Comparison of ENCODE assay signal across 18 cellular contexts in the genomic region with DNA sequence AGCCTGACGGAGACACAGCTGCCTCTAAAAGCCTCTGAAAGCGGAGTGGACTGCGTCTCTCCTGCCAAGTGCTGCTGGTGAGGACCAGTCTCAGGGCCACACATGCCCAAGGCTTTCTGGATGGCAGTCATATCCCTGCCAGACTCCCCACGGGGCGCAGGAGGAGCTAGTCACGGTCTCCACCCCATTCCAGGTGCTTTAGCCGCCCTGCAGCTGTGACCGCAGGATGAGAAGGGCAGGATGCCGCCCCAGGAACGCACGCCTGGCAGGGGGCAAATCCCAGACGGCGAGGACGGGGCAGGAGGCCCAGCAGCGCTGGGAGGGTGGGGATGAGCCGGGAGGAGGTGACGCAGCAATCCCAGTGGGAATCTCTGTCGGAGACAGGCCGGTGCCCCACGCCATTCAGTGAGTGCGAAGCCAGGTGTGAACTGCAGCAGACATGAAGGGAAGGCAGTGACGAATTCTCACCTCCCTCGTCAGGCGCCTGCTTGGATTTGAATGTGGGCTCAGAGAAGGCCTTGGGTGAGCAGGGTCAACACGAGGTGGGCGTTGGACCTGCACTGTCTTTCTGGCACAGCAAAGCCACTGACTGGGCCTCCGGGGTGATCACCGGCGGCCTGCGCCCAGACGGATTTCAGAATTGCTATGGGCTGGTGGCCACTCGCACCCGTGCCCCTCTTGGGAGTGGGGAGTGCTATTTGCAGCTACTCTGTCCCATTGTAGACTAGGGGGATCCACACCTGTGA. TPM values are rescaled to one million over a fixed set of nuclear protein-coding genes. Genes with fewer than 3 reads are reported as not detected.
DNase-seq lines count a peak whose midpoint lies in the region; ATAC-seq and TF ChIP-seq lines count a peak whose summit lies in the region.
"Had no signal": no experiment of that assay in that cellular context is flagged by ENCODE, and none has a peak within 500 bp of the region (broad histone marks: within the 10 kb centered on the region; RNA-seq: fewer than 3 reads in every experiment).

No MANE protein-coding gene starts in this region.

- no peaks in the 10 kb centered on the region for H3K4me1 Mint-ChIP-seq in activated CD4-positive, alpha-beta memory T cell treated with anti-CD3 and anti-CD28 coated beads for 36 hours (ENCODE audit: low read depth)
- H3K4me1 Mint-ChIP-seq in activated CD4-positive, alpha-beta memory T cell treated with anti-CD3 and anti-CD28 coated beads, Interleukin-2, amount 10 ng/mL, durations not matched to agents 7 days and 5 days, result peaks cover 2% of the 10 kb centered on the region
- no peaks in the 10 kb centered on the region for H3K4me1 Mint-ChIP-seq in activated naive CD8-positive, alpha-beta T cell treated with anti-CD3 and anti-CD28 coated beads, Interleukin-2, amount 50 U/mL, for 24 hours
- H3K4me1 Mint-ChIP-seq: stimulated activated naive CD8-positive, alpha-beta T cell treated with anti-CD3 and anti-CD28 coated beads, Interleukin-15, amount 100 ng/mL, for 72 hours had no signal

- peak; percentile 3 for DNase-seq in activated CD4-positive, alpha-beta memory T cell treated with anti-CD3 and anti-CD28 coated beads for 36 hours
- DNase-seq in activated CD4-positive, alpha-beta memory T cell treated with anti-CD3 and anti-CD28 coated beads, Interleukin-2, amount 10 ng/mL, durations not matched to agents 7 days and 5 days, result no peak
- peak; percentile 58 for DNase-seq in coronary artery (ENCODE audit: low spot score)
- peak; percentile 68 for DNase-seq in spleen
- no peak for DNase-seq in NCI-H187 (lab: John Stamatoyannopoulos, UW)
- DNase-seq in activated gamma-delta T cell treated with Interleukin-2 at 50 U/mL for 16 hours, result no peak
- DNase-seq in activated naive CD8-positive, alpha-beta T cell treated with anti-CD3 and anti-CD28 coated beads, Interleukin-2, amount 50 U/mL, for 24 hours, result no peak
- DNase-seq: activated naive CD4-positive, alpha-beta T cell treated with anti-CD3 and anti-CD28 coated beads for 36 hours; CD8-positive, alpha-beta T cell; EL; hypothalamus; mucosa of descending colon; stimulated activated CD4-positive, alpha-beta T cell treated with anti-CD3 and anti-CD28 coated beads, Interleukin-1b, Interleukin-23, amount 100 ng/mL, for 48 hours; stimulated activated naive CD8-positive, alpha-beta T cell treated with anti-CD3 and anti-CD28 coated beads, Interleukin-15, amount 100 ng/mL, for 72 hours had no signal

- intact Hi-C loops in activated CD4-positive, alpha-beta memory T cell treated with anti-CD3 and anti-CD28 coated beads for 36 hours (cut with micrococcal nuclease), result no loop called here
- intact Hi-C loops in spleen (cut with DNase I; ENCODE audit: low total_unique reads), result no loop called here

- H3K36me3 ChIP-seq in HEK293 (ENCODE audit: control insufficient read depth in 2 of 2, insufficient read depth in 1 of 2, low read length in 2 of 2) (no peaks in the 10 kb centered on the region), spleen (no peaks in the 10 kb centered on the region)
- H3K36me3 ChIP-seq: vagina had no signal

- 66 to 70% (median 69%) methylated on average over 20 to 33 of the region's 33 CpGs for WGBS in spleen, 5 donors

- H3K27me3 Mint-ChIP-seq in activated CD4-positive, alpha-beta memory T cell treated with anti-CD3 and anti-CD28 coated beads for 36 hours, result peaks cover 2% of the 10 kb centered on the region
- H3K27me3 Mint-ChIP-seq in activated CD4-positive, alpha-beta memory T cell treated with anti-CD3 and anti-CD28 coated beads, Interleukin-2, amount 10 ng/mL, durations not matched to agents 7 days and 5 days, result peaks cover 9% of the 10 kb centered on the region
- peaks cover under 1% of the 10 kb centered on the region for H3K27me3 Mint-ChIP-seq in activated naive CD8-positive, alpha-beta T cell treated with anti-CD3 and anti-CD28 coated beads, Interleukin-2, amount 50 U/mL, for 24 hours
- H3K27me3 Mint-ChIP-seq: stimulated activated naive CD8-positive, alpha-beta T cell treated with anti-CD3 and anti-CD28 coated beads, Interleukin-15, amount 100 ng/mL, for 72 hours had no signal

- CTCF ChIA-PET in activated CD4-positive, alpha-beta memory T cell treated with anti-CD3 and anti-CD28 coated beads for 36 hours (lab: Charles Lee), result no interaction called here
- CTCF ChIA-PET in activated CD4-positive, alpha-beta memory T cell treated with anti-CD3 and anti-CD28 coated beads, Interleukin-2, amount 10 ng/mL, durations not matched to agents 7 days and 5 days (lab: Charles Lee), result no interaction called here
- CTCF ChIA-PET in HEK293 (lab: Yijun Ruan, JAX), result no interaction called here

- ATAC-seq in activated naive CD8-positive, alpha-beta T cell treated with anti-CD3 and anti-CD28 coated beads, Interleukin-2, amount 50 U/mL, for 24 hours, result no peak
- ATAC-seq: CD8-positive, alpha-beta T cell; mucosa of descending colon; stimulated activated naive CD8-positive, alpha-beta T cell treated with anti-CD3 and anti-CD28 coated beads, Interleukin-15, amount 100 ng/mL, for 72 hours had no signal

- no peaks in the 10 kb centered on the region for H3K9me3 ChIP-seq in HEK293 (ENCODE audit: control insufficient read depth, insufficient read depth, low read depth, low read length)
- H3K9me3 ChIP-seq in spleen, result peaks cover 0 to 28% (median 14%) of the 10 kb centered on the region in 8 donors
- H3K9me3 ChIP-seq: mucosa of descending colon, vagina had no signal

- POLR2A ChIA-PET in activated CD4-positive, alpha-beta memory T cell treated with anti-CD3 and anti-CD28 coated beads for 36 hours (lab: Charles Lee), result interaction anchor here (0.6 kb wide), 1 partner anchor 10 kb away, joined by 3 read pairs; no protein-coding TSS in a partner anchor
- POLR2A ChIA-PET in activated CD4-positive, alpha-beta memory T cell treated with anti-CD3 and anti-CD28 coated beads, Interleukin-2, amount 10 ng/mL, durations not matched to agents 7 days and 5 days (lab: Charles Lee), result no interaction called here
- POLR2A ChIA-PET in HEK293 (lab: Yijun Ruan, JAX), result no interaction called here

- TF ChIP-seq POLR2A in spleen (IDR thresholded peaks at IDR 0.05), result no peak

- peaks cover 9% of the 10 kb centered on the region for H3K9me3 Mint-ChIP-seq in activated CD4-positive, alpha-beta memory T cell treated with anti-CD3 and anti-CD28 coated beads for 36 hours
- H3K9me3 Mint-ChIP-seq in activated CD4-positive, alpha-beta memory T cell treated with anti-CD3 and anti-CD28 coated beads, Interleukin-2, amount 10 ng/mL, durations not matched to agents 7 days and 5 days, result peaks cover 13% of the 10 kb centered on the region
- peaks cover under 1% of the 10 kb centered on the region for H3K9me3 Mint-ChIP-seq in activated naive CD8-positive, alpha-beta T cell treated with anti-CD3 and anti-CD28 coated beads, Interleukin-2, amount 50 U/mL, for 24 hours

- no peak overlapping the region for H3K27ac ChIP-seq in HEK293 (ENCODE audit: extremely low read depth, low read depth, low read length)
- no peak overlapping the region for H3K27ac ChIP-seq in coronary artery
- no peak overlapping the region for H3K27ac ChIP-seq in spleen
- H3K27ac ChIP-seq: RWPE1, vagina, VCaP had no signal

- peaks cover 2% of the 10 kb centered on the region for H3K36me3 Mint-ChIP-seq in activated CD4-positive, alpha-beta memory T cell treated with anti-CD3 and anti-CD28 coated beads for 36 hours
- H3K36me3 Mint-ChIP-seq in activated CD4-positive, alpha-beta memory T cell treated with anti-CD3 and anti-CD28 coated beads, Interleukin-2, amount 10 ng/mL, durations not matched to agents 7 days and 5 days (ENCODE audit: low read depth), result peaks cover 10% of the 10 kb centered on the region
- no peaks in the 10 kb centered on the region for H3K36me3 Mint-ChIP-seq in activated naive CD8-positive, alpha-beta T cell treated with anti-CD3 and anti-CD28 coated beads, Interleukin-2, amount 50 U/mL, for 24 hours (ENCODE audit: low read depth)
- H3K36me3 Mint-ChIP-seq: CD8-positive, alpha-beta T cell had no signal

- H3K27ac Mint-ChIP-seq in activated CD4-positive, alpha-beta memory T cell treated with anti-CD3 and anti-CD28 coated beads for 36 hours, result no peak overlapping the region
- H3K27ac Mint-ChIP-seq in activated CD4-positive, alpha-beta memory T cell treated with anti-CD3 and anti-CD28 coated beads, Interleukin-2, amount 10 ng/mL, durations not matched to agents 7 days and 5 days, result no peak overlapping the region
- H3K27ac Mint-ChIP-seq in activated naive CD8-positive, alpha-beta T cell treated with anti-CD3 and anti-CD28 coated beads, Interleukin-2, amount 50 U/mL, for 24 hours, result no peak overlapping the region
- H3K27ac Mint-ChIP-seq: activated naive CD4-positive, alpha-beta T cell treated with anti-CD3 and anti-CD28 coated beads for 36 hours; CD8-positive, alpha-beta T cell; stimulated activated naive CD8-positive, alpha-beta T cell treated with anti-CD3 and anti-CD28 coated beads, Interleukin-15, amount 100 ng/mL, for 72 hours had no signal

- TF ChIP-seq CTCF in HEK293 (tag by site-specific recombination; IDR thresholded peaks at IDR 0.05) (no peak), coronary artery (IDR thresholded peaks at IDR 0.05) (no peak), spleen (IDR thresholded peaks at IDR 0.05 in 8 of 11, conservative IDR thresholded peaks at IDR 0.05 in 3 of 11) (no peak)

- H3K4me3 Mint-ChIP-seq in activated CD4-positive, alpha-beta memory T cell treated with anti-CD3 and anti-CD28 coated beads for 36 hours, result no peak overlapping the region
- H3K4me3 Mint-ChIP-seq in activated CD4-positive, alpha-beta memory T cell treated with anti-CD3 and anti-CD28 coated beads, Interleukin-2, amount 10 ng/mL, durations not matched to agents 7 days and 5 days, result no peak overlapping the region
- H3K4me3 Mint-ChIP-seq in activated naive CD8-positive, alpha-beta T cell treated with anti-CD3 and anti-CD28 coated beads, Interleukin-2, amount 50 U/mL, for 24 hours, result no peak overlapping the region
- H3K4me3 Mint-ChIP-seq: activated naive CD4-positive, alpha-beta T cell treated with anti-CD3 and anti-CD28 coated beads for 36 hours; CD8-positive, alpha-beta T cell; stimulated activated naive CD8-positive, alpha-beta T cell treated with anti-CD3 and anti-CD28 coated beads, Interleukin-15, amount 100 ng/mL, for 72 hours had no signal

- H3K4me1 ChIP-seq in HEK293 (ENCODE audit: control insufficient read depth, insufficient read depth, low read length) (no peaks in the 10 kb centered on the region), spleen (no peaks in the 10 kb centered on the region)
- H3K4me1 ChIP-seq: vagina had no signal

- no peak overlapping the region for H3K4me3 ChIP-seq in HEK293 (ENCODE audit: low read depth, low read length)
- no peak overlapping the region for H3K4me3 ChIP-seq in coronary artery
- no peak overlapping the region for H3K4me3 ChIP-seq in spleen
- H3K4me3 ChIP-seq: mucosa of descending colon, vagina had no signal

- H3K27me3 ChIP-seq in spleen (replicated peaks in 1 of 7), result peaks cover 0 to 54% (median 0%) of the 10 kb centered on the region in 7 donors
- H3K27me3 ChIP-seq: vagina had no signal

TF ChIP-seq in HEK293, 187 proteins besides CTCF, POLR2A, EP300 and RAD21 (continues in another document):
- TF ChIP-seq ZIC2 (tag by site-specific recombination; IDR thresholded peaks at IDR 0.05), result peak; percentile 84

RNA-seq across cellular contexts. Expression of a gene that starts 38.5 kb away (rescaled TPM):
- total RNA-seq in activated CD4-positive, alpha-beta memory T cell treated with anti-CD3 and anti-CD28 coated beads for 36 hours, result 10 to 100 TPM; 29.2 to 30.3 TPM
- total RNA-seq in activated CD4-positive, alpha-beta memory T cell treated with anti-CD3 and anti-CD28 coated beads, Interleukin-2, amount 10 ng/mL, durations not matched to agents 7 days and 5 days, result 10 to 100 TPM; 30.0 to 31.2 TPM
- 10 to 100 TPM; 21.6 to 52.8 (median 35.0) TPM for total RNA-seq in spleen
- polyA plus RNA-seq in spleen, result 10 to 100 TPM in 2 of 3 donors, 1 to 10 TPM in 1; 7.5 to 17.6 (median 13.3) TPM

Comparison
In these comparisons a context has a peak if more than half of its experiments do, and no peak if none do; other contexts are left out.
1. DNase-seq: peak in activated CD4-positive, alpha-beta memory T cell treated with anti-CD3 and anti-CD28 coated beads for 36 hours (single experiment), coronary artery (single experiment) and spleen (single experiment); none in activated CD4-positive, alpha-beta memory T cell treated with anti-CD3 and anti-CD28 coated beads, Interleukin-2, amount 10 ng/mL, durations not matched to agents 7 days and 5 days (single experiment), NCI-H187 (0 of 2), activated gamma-delta T cell treated with Interleukin-2 at 50 U/mL for 16 hours (single experiment) and activated naive CD8-positive, alpha-beta T cell treated with anti-CD3 and anti-CD28 coated beads, Interleukin-2, amount 50 U/mL, for 24 hours (single experiment).